Comparison of ENCODE assay signal across 8 cellular contexts in the genomic region with DNA sequence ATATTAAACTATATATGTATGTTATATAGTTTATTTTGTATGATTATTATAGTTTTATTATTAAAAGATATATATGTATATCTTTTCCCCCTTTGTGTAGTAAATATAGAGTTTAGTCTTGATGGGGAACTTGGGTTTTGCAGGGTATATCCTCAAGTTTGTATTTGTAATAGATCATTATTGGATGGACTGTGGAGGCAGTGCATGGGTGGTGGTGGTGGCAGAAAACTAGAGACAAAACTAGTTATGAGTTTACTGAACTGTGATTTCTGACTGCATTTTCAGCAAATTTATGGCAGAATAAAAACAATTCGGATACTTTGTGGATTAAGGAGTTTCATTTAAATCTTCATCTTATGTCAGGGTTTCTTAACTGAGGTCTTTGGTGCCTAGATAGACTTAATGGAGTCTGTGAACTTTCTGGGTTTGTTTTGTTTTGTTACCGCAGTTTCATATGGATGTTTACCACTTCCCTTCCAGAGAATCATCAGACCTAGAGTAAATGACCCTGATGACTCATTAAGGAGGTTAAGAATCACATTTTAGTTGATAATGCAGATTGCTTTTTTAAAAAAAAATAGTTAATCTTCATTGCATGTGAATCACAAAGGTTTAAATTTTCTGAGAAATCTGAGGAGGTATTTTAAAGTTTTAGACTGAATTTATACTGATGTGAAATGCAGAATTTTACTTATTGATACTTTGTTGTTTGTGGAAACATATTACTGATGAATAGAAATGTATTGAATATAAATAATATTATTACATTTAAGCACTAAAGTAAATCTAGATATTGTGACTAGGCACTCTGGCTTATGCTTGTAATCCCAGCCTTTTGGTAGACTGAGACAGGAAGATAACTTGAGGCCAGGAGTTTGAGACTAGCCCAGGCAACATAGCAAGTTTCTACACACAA. TPM values are rescaled to one million over a fixed set of nuclear protein-coding genes. Genes with fewer than 3 reads are reported as not detected.
DNase-seq lines count a peak whose midpoint lies in the region; ATAC-seq, FAIRE-seq and TF ChIP-seq lines count a peak whose summit lies in the region.

No MANE protein-coding gene starts in this region.

- no peak for TF ChIP-seq CTCF in astrocyte of the spinal cord (IDR thresholded peaks at IDR 0.05; ENCODE audit: low read depth, low read length)

- no peak overlapping the region for H3K9ac ChIP-seq in HUES48 (ENCODE audit: low read depth, low read length)

- no peaks in the 10 kb centered on the region for H3K27me3 ChIP-seq in HUES48 (ENCODE audit: control insufficient read depth, insufficient read depth, low read length)

- H3K4me3 ChIP-seq in HUES48 (ENCODE audit: low read depth, low read length) (no peak overlapping the region), astrocyte of the spinal cord (ENCODE audit: low read depth, low read length) (no peak overlapping the region)

- no peak for FAIRE-seq in GM12891 (lab: Jason Lieb, UNC)

- no peaks in the 10 kb centered on the region for H3K9me3 ChIP-seq in HUES48 (ENCODE audit: control insufficient read depth, insufficient read depth, low read length)

- no peak for TF ChIP-seq POLR2A in GM12891 (IDR thresholded peaks at IDR 0.05; ENCODE audit: low read depth, low read length)

- in situ Hi-C loops in astrocyte of the spinal cord (cut with HindIII; ENCODE audit: low sequenced_read_pairs) = no loop called here

- H3K27ac ChIP-seq in HUES48 (ENCODE audit: low read depth, low read length) = peak overlapping the region; percentile 44

- H3K4me1 ChIP-seq in HUES48 (ENCODE audit: control insufficient read depth, insufficient read depth, low read length) = peaks cover 9% of the 10 kb centered on the region

- H3K36me3 ChIP-seq in HUES48 (ENCODE audit: control insufficient read depth, insufficient read depth, low read length) = no peaks in the 10 kb centered on the region

- DNase-seq in GM12891 (ENCODE audit: insufficient read length, low spot score) (peak; percentile 18), astrocyte of the spinal cord (ENCODE audit: low read depth, low spot score) (peak; percentile 45), GF-D8 (lab: John Stamatoyannopoulos, UW) (no peak), NCI-H510A treated with DMSO at 0.1 percent for 48 hours (lab: John Stamatoyannopoulos, UW) (no peak)
- no peak for DNase-seq in stimulated activated naive CD8-positive, alpha-beta T cell treated with anti-CD3 and anti-CD28 coated beads, Interleukin-15, Interleukin-2, amounts not matched to agents 100 U/mL and 50 U/mL, for 24 hours
- no peak for DNase-seq in activated CD8-positive, alpha-beta memory T cell treated with anti-CD3 and anti-CD28 coated beads, Interleukin-2, amount 50 U/mL, for 48 hours

- ATAC-seq in GM21619 (IDR thresholded peaks at IDR 0.05; ENCODE audit: unreplicated experiment) = peak; percentile 97
- peak; percentile 76 for ATAC-seq in stimulated activated naive CD8-positive, alpha-beta T cell treated with anti-CD3 and anti-CD28 coated beads, Interleukin-15, Interleukin-2, amounts not matched to agents 100 U/mL and 50 U/mL, for 24 hours

TF ChIP-seq in GM12891, 5 proteins besides CTCF, POLR2A, EP300 and RAD21:
- TF ChIP-seq PAX5 (IDR thresholded peaks at IDR 0.05; ENCODE audit: insufficient read depth, low read length, severe bottlenecking) = no peak
- TF ChIP-seq SPI1 (IDR thresholded peaks at IDR 0.05; ENCODE audit: low read depth, low read length) = peak; percentile 83

RNA-seq across cellular contexts. Expression of a gene that starts 14.5 kb away (rescaled TPM):
- polyA plus RNA-seq in GM12891 (2012; ENCODE audit: low read depth, missing spikeins) = 7.5 TPM

Comparison
In these comparisons a context has a peak if more than half of its experiments do, and no peak if none do; other contexts are left out.
1. DNase-seq: peak in GM12891 (single experiment) and astrocyte of the spinal cord (single experiment); none in stimulated activated naive CD8-positive, alpha-beta T cell treated with anti-CD3 and anti-CD28 coated beads, Interleukin-15, Interleukin-2, amounts not matched to agents 100 U/mL and 50 U/mL, for 24 hours (single experiment), GF-D8 (single experiment), activated CD8-positive, alpha-beta memory T cell treated with anti-CD3 and anti-CD28 coated beads, Interleukin-2, amount 50 U/mL, for 48 hours (single experiment) and NCI-H510A treated with DMSO at 0.1 percent for 48 hours (single experiment).